21 cellular contexts compared by ENCODE assay signal in the genomic region with DNA sequence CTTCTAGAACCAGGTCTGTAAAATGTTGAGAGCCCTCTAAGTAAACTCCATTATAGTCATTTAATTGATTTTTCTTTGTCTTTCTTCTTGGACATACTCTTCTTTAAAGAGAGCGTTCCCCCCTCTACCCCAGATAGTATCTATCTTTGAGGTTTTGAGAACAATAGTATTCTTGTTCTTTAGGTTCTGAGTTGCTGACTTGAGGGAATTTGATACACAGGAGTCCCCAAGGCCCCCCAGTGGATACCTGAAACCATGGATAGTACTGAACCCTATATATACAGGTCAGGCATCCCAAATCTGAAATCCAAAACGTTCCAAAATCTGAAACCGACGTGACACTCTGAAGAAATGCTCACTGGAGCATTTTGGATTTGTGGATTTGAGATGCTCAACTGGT.
"Had no signal": no experiment of that assay in that cellular context is flagged by ENCODE, and none has a peak within 500 bp of the region (broad histone marks: within the 10 kb centered on the region; RNA-seq: fewer than 3 reads in every experiment).

No MANE protein-coding gene starts in this region.

- DNase-seq: activated CD4-positive, alpha-beta T cell treated with anti-CD3 and anti-CD28 coated beads, Interleukin-2, amount 50 U/mL, for 4 hours; activated CD4-positive, CD25-positive, alpha-beta regulatory T cell treated with anti-CD3 and anti-CD28 coated beads, Interleukin-2, amount 50 U/mL, for 72 hours; activated effector memory CD4-positive, alpha-beta T cell treated with Interleukin-2 at 50 U/mL for 16 hours; activated T-cell treated with anti-CD3 and anti-CD28 coated beads, Interleukin-2, amount 50 U/mL, for 1 hour; amygdala; cerebellar nuclear complex; effector memory CD8-positive, alpha-beta T cell; gastrocnemius medialis; heart left ventricle; left colon; lower lobe of right lung; naive B cell; posterior cingulate gyrus; retina; stimulated activated CD4-positive, alpha-beta T cell treated with anti-CD3 and anti-CD28 coated beads, Interleukin-2, amount 100 ng/mL, for 48 hours; tibial artery had no signal

- H3K9me3 Mint-ChIP-seq: activated naive CD4-positive, alpha-beta T cell treated with anti-CD3 and anti-CD28 coated beads, Interleukin-2, amount 50 U/mL, for 24 hours; effector memory CD8-positive, alpha-beta T cell; naive B cell; stimulated activated memory B cell treated with anti-CD40 and anti-IgM and Interleukin-4, amounts not matched to agents 10 μg/mL and 1 μg/mL and 100 μg/mL, for 72 hours had no signal

- H3K27ac ChIP-seq: gastrocnemius medialis, heart left ventricle, lower lobe of right lung, neutrophil, tibial artery, vagina had no signal

- H3K27ac Mint-ChIP-seq: stimulated activated memory B cell treated with anti-CD40 and anti-IgM and Interleukin-4, amounts not matched to agents 10 μg/mL and 1 μg/mL and 100 μg/mL, for 72 hours had no signal

- H3K27me3 ChIP-seq: gastrocnemius medialis, heart left ventricle, neutrophil, tibial artery, vagina had no signal

- H3K4me3 Mint-ChIP-seq: brain; effector memory CD8-positive, alpha-beta T cell; naive B cell; stimulated activated memory B cell treated with anti-CD40 and anti-IgM and Interleukin-4, amounts not matched to agents 10 μg/mL and 1 μg/mL and 100 μg/mL, for 72 hours had no signal

- H3K9me3 ChIP-seq: gastrocnemius medialis, heart left ventricle, lower lobe of right lung, neutrophil, tibial artery, vagina had no signal

- H3K27me3 Mint-ChIP-seq: activated naive CD4-positive, alpha-beta T cell treated with anti-CD3 and anti-CD28 coated beads, Interleukin-2, amount 50 U/mL, for 24 hours; brain; effector memory CD8-positive, alpha-beta T cell; naive B cell; stimulated activated memory B cell treated with anti-CD40 and anti-IgM and Interleukin-4, amounts not matched to agents 10 μg/mL and 1 μg/mL and 100 μg/mL, for 72 hours had no signal

- H3K36me3 ChIP-seq: gastrocnemius medialis, heart left ventricle, lower lobe of right lung, neutrophil, tibial artery, vagina had no signal

- H3K4me1 ChIP-seq: lower lobe of right lung had no signal

- ATAC-seq: gastrocnemius medialis, heart left ventricle, lower lobe of right lung had no signal

- H3K4me3 ChIP-seq: gastrocnemius medialis, heart left ventricle, lower lobe of right lung, tibial artery, vagina had no signal
